ENCODE assay signal across 24 cellular contexts in the genomic region with DNA sequence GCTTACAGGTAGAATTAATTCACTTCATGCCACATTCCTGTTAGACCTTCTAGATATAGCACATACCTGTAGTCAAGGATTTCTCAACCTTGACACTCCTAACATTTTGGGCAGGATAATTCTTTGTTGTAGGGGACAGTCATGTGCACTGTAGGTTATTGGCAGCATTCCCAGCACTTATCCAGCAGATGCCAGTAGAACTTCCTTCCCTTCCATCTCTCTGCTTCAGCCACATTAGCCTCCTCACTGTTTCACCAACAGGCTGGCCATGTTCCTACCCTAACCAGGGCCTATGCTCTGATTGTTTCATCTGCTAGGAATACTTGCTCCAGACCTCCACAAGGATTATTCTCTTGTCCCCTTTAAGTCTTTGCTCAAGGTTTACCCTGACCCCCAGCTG.
DNase-seq lines count a peak whose midpoint lies in the region; ATAC-seq lines count a peak whose summit lies in the region.
"Had no signal": no experiment of that assay in that cellular context is flagged by ENCODE, and none has a peak within 500 bp of the region (broad histone marks: within the 10 kb centered on the region; RNA-seq: fewer than 3 reads in every experiment).

No MANE protein-coding gene starts in this region.

- DNase-seq in NCI-H345 (lab: John Stamatoyannopoulos, UW): peak; percentile 2
- no peak for DNase-seq in NCI-H345 treated with DMSO at 0.1 percent for 48 hours (lab: John Stamatoyannopoulos, UW; ENCODE audit: unreplicated experiment)
- peak; percentile 44 for DNase-seq in HT1080 (ENCODE audit: low read depth)
- peak; percentile 18 for DNase-seq in cerebellar cortex (ENCODE audit: low spot score)
- DNase-seq in kidney tubule cell (ENCODE audit: low spot score): peak; percentile 48
- no peak for DNase-seq in activated CD8-positive, alpha-beta memory T cell treated with anti-CD3 and anti-CD28 coated beads for 24 hours
- no peak for DNase-seq in NCI-H128 (lab: John Stamatoyannopoulos, UW; ENCODE audit: unreplicated experiment)
- DNase-seq: ACHN; activated CD4-positive, alpha-beta T cell treated with anti-CD3 and anti-CD28 coated beads, Interleukin-2, amount 50 U/mL, for 4 hours; activated gamma-delta T cell; body of pancreas; effector CD8-positive, alpha-beta T cell; esophagus squamous epithelium; glutamatergic neuron; left colon; naive thymus-derived CD4-positive, alpha-beta T cell; NCI-H1436; RPMI8226; stimulated activated CD4-positive, alpha-beta T cell treated with anti-CD3 and anti-CD28 coated beads, Interleukin-2, amount 100 ng/mL, for 48 hours; stimulated activated naive B cell treated with anti-CD40 and anti-IgM and Interleukin-4, amounts not matched to agents 10 μg/mL and 1 μg/mL and 100 μg/mL, for 72 hours; T-helper 2 cell; uterus had no signal

- ATAC-seq in HG03280 (IDR thresholded peaks at IDR 0.05; ENCODE audit: unreplicated experiment): no peak
- ATAC-seq: body of pancreas; HepG2; left colon; naive thymus-derived CD4-positive, alpha-beta T cell; stimulated activated naive B cell treated with anti-CD40 and anti-IgM and Interleukin-4, amounts not matched to agents 10 μg/mL and 1 μg/mL and 100 μg/mL, for 72 hours had no signal

Comparison
In these comparisons a context has a peak if more than half of its experiments do, and no peak if none do; other contexts are left out.
1. DNase-seq: peak in NCI-H345 (single experiment), HT1080 (single experiment), cerebellar cortex (single experiment) and kidney tubule cell (single experiment); none in NCI-H345 treated with DMSO at 0.1 percent for 48 hours (single experiment), activated CD8-positive, alpha-beta memory T cell treated with anti-CD3 and anti-CD28 coated beads for 24 hours (single experiment) and NCI-H128 (single experiment).